ENCODE assay signal across 14 cellular contexts in the genomic region with DNA sequence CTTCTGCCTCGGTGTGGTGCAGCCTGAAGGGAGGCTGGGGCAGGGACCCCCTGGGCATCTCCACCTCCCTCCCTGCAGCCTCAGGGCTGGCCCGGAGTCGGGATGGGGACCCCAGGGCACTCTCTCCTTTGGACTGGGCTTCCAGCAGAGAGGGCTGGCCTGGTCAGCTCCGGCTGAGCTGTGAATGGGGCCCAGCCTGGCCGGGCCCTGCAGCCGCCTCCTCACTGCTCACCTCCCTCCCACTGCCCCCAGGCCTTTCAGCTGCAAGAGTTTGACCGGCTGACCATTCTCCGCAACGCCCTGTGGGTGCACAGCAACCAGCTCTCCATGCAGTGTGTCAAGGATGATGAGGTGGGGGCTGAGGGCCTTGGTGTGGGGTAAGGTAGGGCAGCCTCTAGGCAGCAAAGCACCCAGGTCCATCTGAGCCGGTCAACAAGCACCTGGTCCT. TPM values are rescaled to one million over a fixed set of nuclear protein-coding genes. Genes with fewer than 3 reads are reported as not detected.
A peak's percentile ranks its signal among the peaks of the same experiment; 100 is the strongest.
DNase-seq lines count a peak whose midpoint lies in the region; ATAC-seq and TF ChIP-seq lines count a peak whose summit lies in the region.
"Had no signal": no experiment of that assay in that cellular context is flagged by ENCODE, and none has a peak within 500 bp of the region (broad histone marks: within the 10 kb centered on the region; RNA-seq: fewer than 3 reads in every experiment).

No MANE protein-coding gene starts in this region.

- intact Hi-C loops in activated CD4-positive, alpha-beta T cell treated with anti-CD3 and anti-CD28 coated beads, Interleukin-2, amount 10 ng/mL, durations not matched to agents 24 days and 14 days (cut with micrococcal nuclease), result no loop called here
- intact Hi-C loops in spleen (cut with DNase I; ENCODE audit: low total_unique reads), result no loop called here

- CTCF ChIA-PET in activated CD4-positive, alpha-beta T cell treated with anti-CD3 and anti-CD28 coated beads, Interleukin-2, amount 10 ng/mL, durations not matched to agents 7 days and 5 days (lab: Charles Lee), result interaction anchor here (0.5 to 2.8 kb wide), 8 partner anchors 8 to 225 kb away, joined by 3 to 12 read pairs (median 4); a partner anchor contains a TSS

- no peak overlapping the region for H3K4me3 Mint-ChIP-seq in activated CD4-positive, alpha-beta T cell treated with anti-CD3 and anti-CD28 coated beads, Interleukin-2, amount 10 ng/mL, durations not matched to agents 24 days and 14 days
- H3K4me3 Mint-ChIP-seq in activated CD4-positive, alpha-beta T cell treated with anti-CD3 and anti-CD28 coated beads, Interleukin-2, amount 10 ng/mL, durations not matched to agents 7 days and 5 days, result no peak overlapping the region
- H3K4me3 Mint-ChIP-seq in endodermal cell, result no peak overlapping the region
- H3K4me3 Mint-ChIP-seq: HFFc6, T-helper 17 cell had no signal

- no peaks in the 10 kb centered on the region for H3K9me2 ChIP-seq in Karpas-422 (replicated peaks; ENCODE audit: insufficient read depth, low read length)

- peaks cover 67% of the 10 kb centered on the region for H3K36me3 Mint-ChIP-seq in activated CD4-positive, alpha-beta T cell treated with anti-CD3 and anti-CD28 coated beads, Interleukin-2, amount 10 ng/mL, durations not matched to agents 24 days and 14 days (ENCODE audit: low read depth)
- peaks cover 64% of the 10 kb centered on the region for H3K36me3 Mint-ChIP-seq in activated CD4-positive, alpha-beta T cell treated with anti-CD3 and anti-CD28 coated beads, Interleukin-2, amount 10 ng/mL, durations not matched to agents 7 days and 5 days (ENCODE audit: low read depth)
- H3K36me3 Mint-ChIP-seq in endodermal cell (ENCODE audit: low read depth), result no peaks in the 10 kb centered on the region

- POLR2A ChIA-PET in activated CD4-positive, alpha-beta T cell treated with anti-CD3 and anti-CD28 coated beads, Interleukin-2, amount 10 ng/mL, durations not matched to agents 7 days and 5 days (lab: Charles Lee), result no interaction called here

- H3K9me3 ChIP-seq in Karpas-422 (ENCODE audit: low read length), result no peaks in the 10 kb centered on the region
- H3K9me3 ChIP-seq in endodermal cell (ENCODE audit: control insufficient read depth, low read length), result no peaks in the 10 kb centered on the region
- no peaks in the 10 kb centered on the region for H3K9me3 ChIP-seq in spleen
- H3K9me3 ChIP-seq: A549 had no signal

- WGBS in endodermal cell (ENCODE audit: insufficient coverage in 1 of 2, insufficient read length in 1 of 2), 2 experiments, result 84 to 86% methylated on average over 1 to 10 of the region's 10 CpGs
- WGBS in spleen, 5 donors, result 82 to 93% (median 88%) methylated on average over 4 to 10 of the region's 10 CpGs

- no peaks in the 10 kb centered on the region for H3K79me2 ChIP-seq in Karpas-422 (ENCODE audit: low read length)

- H3K9me3 Mint-ChIP-seq in activated CD4-positive, alpha-beta T cell treated with anti-CD3 and anti-CD28 coated beads, Interleukin-2, amount 10 ng/mL, durations not matched to agents 24 days and 14 days, result no peaks in the 10 kb centered on the region
- peaks cover 1% of the 10 kb centered on the region for H3K9me3 Mint-ChIP-seq in activated CD4-positive, alpha-beta T cell treated with anti-CD3 and anti-CD28 coated beads, Interleukin-2, amount 10 ng/mL, durations not matched to agents 7 days and 5 days
- no peaks in the 10 kb centered on the region for H3K9me3 Mint-ChIP-seq in endodermal cell
- H3K9me3 Mint-ChIP-seq: HFFc6 had no signal

- H3K4me2 ChIP-seq in Karpas-422 (ENCODE audit: low read depth, low read length, poor library complexity, severe bottlenecking), result no peak overlapping the region
- H3K4me2 ChIP-seq: A549 had no signal

- TF ChIP-seq CTCF in endodermal cell (conservative IDR thresholded peaks at IDR 0.05), result no peak
- TF ChIP-seq CTCF in spleen (IDR thresholded peaks at IDR 0.05 in 8 of 11, conservative IDR thresholded peaks at IDR 0.05 in 3 of 11), result no peak

- H4K20me1 ChIP-seq in Karpas-422 (ENCODE audit: insufficient read depth, low read depth, low read length), result no peaks in the 10 kb centered on the region

- H3K4me1 ChIP-seq in Karpas-422 (ENCODE audit: low read length) (peaks cover 32% of the 10 kb centered on the region), endodermal cell (ENCODE audit: control insufficient read depth, insufficient read depth, low read length) (peaks cover 7% of the 10 kb centered on the region), spleen (peaks cover 0 to 73% (median 42%) of the 10 kb centered on the region in 6 donors)
- H3K4me1 ChIP-seq: A549 had no signal

- H3K4me3 ChIP-seq in Karpas-422 (ENCODE audit: low read length), result no peak overlapping the region
- H3K4me3 ChIP-seq in endodermal cell (ENCODE audit: low read length), result no peak overlapping the region
- H3K4me3 ChIP-seq in spleen, result no peak overlapping the region
- H3K4me3 ChIP-seq: A549 had no signal

- no peak for TF ChIP-seq POLR2A in spleen (IDR thresholded peaks at IDR 0.05)

- peak overlapping the region; percentile 37 for H3K27ac Mint-ChIP-seq in activated CD4-positive, alpha-beta T cell treated with anti-CD3 and anti-CD28 coated beads, Interleukin-2, amount 10 ng/mL, durations not matched to agents 24 days and 14 days
- H3K27ac Mint-ChIP-seq in activated CD4-positive, alpha-beta T cell treated with anti-CD3 and anti-CD28 coated beads, Interleukin-2, amount 10 ng/mL, durations not matched to agents 7 days and 5 days, result no peak overlapping the region
- no peak overlapping the region for H3K27ac Mint-ChIP-seq in endodermal cell
- H3K27ac Mint-ChIP-seq: HFFc6 had no signal

- H3K9ac ChIP-seq in Karpas-422 (ENCODE audit: low read length) (peak overlapping the region; percentile 26), endodermal cell (ENCODE audit: extremely low read depth, low read length, poor library complexity, severe bottlenecking) (no peak overlapping the region)

- H3K36me3 ChIP-seq in Karpas-422 (ENCODE audit: insufficient read depth, low read length), result peaks cover 2% of the 10 kb centered on the region; the same call in 1 of the 2 replicates
- no peaks in the 10 kb centered on the region for H3K36me3 ChIP-seq in endodermal cell (ENCODE audit: control insufficient read depth, insufficient read depth, low read length)
- H3K36me3 ChIP-seq in spleen, result peaks cover 0 to 100% (median 61%) of the 10 kb centered on the region in 6 donors

- no peaks in the 10 kb centered on the region for H3K27me3 ChIP-seq in Karpas-422 (ENCODE audit: low read length)
- H3K27me3 ChIP-seq in endodermal cell (ENCODE audit: control insufficient read depth, insufficient read depth, low read length, poor library complexity, severe bottlenecking), result no peaks in the 10 kb centered on the region
- H3K27me3 ChIP-seq in spleen (replicated peaks in 1 of 7), result no peaks in the 10 kb centered on the region

- H3K27me3 Mint-ChIP-seq in activated CD4-positive, alpha-beta T cell treated with anti-CD3 and anti-CD28 coated beads, Interleukin-2, amount 10 ng/mL, durations not matched to agents 24 days and 14 days, result no peaks in the 10 kb centered on the region
- no peaks in the 10 kb centered on the region for H3K27me3 Mint-ChIP-seq in activated CD4-positive, alpha-beta T cell treated with anti-CD3 and anti-CD28 coated beads, Interleukin-2, amount 10 ng/mL, durations not matched to agents 7 days and 5 days
- peaks cover 12% of the 10 kb centered on the region for H3K27me3 Mint-ChIP-seq in endodermal cell (ENCODE audit: insufficient read depth)
- H3K27me3 Mint-ChIP-seq: T-helper 17 cell had no signal

- DNase-seq in activated CD4-positive, alpha-beta T cell treated with anti-CD3 and anti-CD28 coated beads, Interleukin-2, amount 10 ng/mL, durations not matched to agents 24 days and 14 days, result no peak
- DNase-seq in activated CD4-positive, alpha-beta T cell treated with anti-CD3 and anti-CD28 coated beads, Interleukin-2, amount 10 ng/mL, durations not matched to agents 7 days and 5 days, result no peak
- DNase-seq in Karpas-422 (no peak), endodermal cell (peak; percentile 47), spleen (peak; percentile 75), D341Med (ENCODE audit: low spot score) (no peak), LoVo (ENCODE audit: low spot score) (no peak)
- DNase-seq: HFFc6, hypothalamus, mesendoderm had no signal

- no peak overlapping the region for H2AFZ ChIP-seq in Karpas-422 (ENCODE audit: low read length)

- peaks cover 6% of the 10 kb centered on the region for H3K4me1 Mint-ChIP-seq in activated CD4-positive, alpha-beta T cell treated with anti-CD3 and anti-CD28 coated beads, Interleukin-2, amount 10 ng/mL, durations not matched to agents 24 days and 14 days
- peaks cover 11% of the 10 kb centered on the region for H3K4me1 Mint-ChIP-seq in activated CD4-positive, alpha-beta T cell treated with anti-CD3 and anti-CD28 coated beads, Interleukin-2, amount 10 ng/mL, durations not matched to agents 7 days and 5 days
- H3K4me1 Mint-ChIP-seq in endodermal cell, result peaks cover 11% of the 10 kb centered on the region

- no peak for ATAC-seq in HG03097 (IDR thresholded peaks at IDR 0.05; ENCODE audit: low FRiP score, unreplicated experiment)

- peak overlapping the region; percentile 64 for H3K27ac ChIP-seq in Karpas-422 (ENCODE audit: low read length)
- no peak overlapping the region for H3K27ac ChIP-seq in endodermal cell (ENCODE audit: low read depth, low read length)
- peak overlapping the region in 3 of 8 donors; percentile 21 to 52 (median 50) for H3K27ac ChIP-seq in spleen
- H3K27ac ChIP-seq: A549, epithelial cell of prostate had no signal

RNA-seq across cellular contexts. Expression of a gene that starts 36.0 kb away (rescaled TPM):
- total RNA-seq in activated CD4-positive, alpha-beta T cell treated with anti-CD3 and anti-CD28 coated beads, Interleukin-2, amount 10 ng/mL, durations not matched to agents 24 days and 14 days, result 182 and 186 TPM in 2 replicates
- 100 to 1,000 TPM; 135 to 176 TPM for total RNA-seq in activated CD4-positive, alpha-beta T cell treated with anti-CD3 and anti-CD28 coated beads, Interleukin-2, amount 10 ng/mL, durations not matched to agents 7 days and 5 days
- total RNA-seq in Karpas-422 (2014; rRNA removed; shearing (Covaris generic); ENCODE audit: low replicate concordance), result 13.1 and 40.4 TPM in 2 replicates
- 1 to 10 TPM in 1 of 2 donors, under 1 TPM in 1; 0.29 to 1.5 TPM for total RNA-seq in endodermal cell
- 0.82 TPM for polyA plus RNA-seq in endodermal cell (2013, experiment 1 of 2)
- 0.58 TPM for polyA plus RNA-seq in endodermal cell (2013, experiment 2 of 2)
- 100 to 1,000 TPM in 1 of 7 donors, 10 to 100 TPM in 6; 62.0 to 130 (median 82.6) TPM for total RNA-seq in spleen
- 100 to 1,000 TPM in 2 of 3 donors, 10 to 100 TPM in 1; 31.1 to 150 (median 115) TPM for polyA plus RNA-seq in spleen
- polyA plus RNA-seq: A549 had no signal

RNA-seq across cellular contexts. Expression of a gene that starts 40.0 kb away (rescaled TPM):
- total RNA-seq in activated CD4-positive, alpha-beta T cell treated with anti-CD3 and anti-CD28 coated beads, Interleukin-2, amount 10 ng/mL, durations not matched to agents 24 days and 14 days, result 41.4 and 43.0 TPM in 2 replicates
- 10 to 100 TPM; 14.5 to 16.7 TPM for total RNA-seq in activated CD4-positive, alpha-beta T cell treated with anti-CD3 and anti-CD28 coated beads, Interleukin-2, amount 10 ng/mL, durations not matched to agents 7 days and 5 days
- 163 and 205 TPM in 2 replicates for total RNA-seq in Karpas-422 (2014; rRNA removed; shearing (Covaris generic); ENCODE audit: low replicate concordance)
- total RNA-seq in endodermal cell (100 to 1,000 TPM; 188 to 211 TPM), spleen (100 to 1,000 TPM in 6 of 7 donors, 10 to 100 TPM in 1; 98.5 to 276 (median 124) TPM)
- 230 TPM for polyA plus RNA-seq in endodermal cell (2013, experiment 1 of 2)
- 213 TPM for polyA plus RNA-seq in endodermal cell (2013, experiment 2 of 2)
- 100 to 1,000 TPM; 117 to 160 (median 158) TPM for polyA plus RNA-seq in spleen

Comparison
In these comparisons a context has a peak if more than half of its experiments do, and no peak if none do; other contexts are left out.
1. DNase-seq: peak in endodermal cell (single experiment) and spleen (single experiment); none in activated CD4-positive, alpha-beta T cell treated with anti-CD3 and anti-CD28 coated beads, Interleukin-2, amount 10 ng/mL, durations not matched to agents 24 days and 14 days (single experiment), activated CD4-positive, alpha-beta T cell treated with anti-CD3 and anti-CD28 coated beads, Interleukin-2, amount 10 ng/mL, durations not matched to agents 7 days and 5 days (single experiment), Karpas-422 (single experiment), D341Med (single experiment) and LoVo (single experiment).